ENCODE assay signal across 17 cellular contexts in the genomic region with DNA sequence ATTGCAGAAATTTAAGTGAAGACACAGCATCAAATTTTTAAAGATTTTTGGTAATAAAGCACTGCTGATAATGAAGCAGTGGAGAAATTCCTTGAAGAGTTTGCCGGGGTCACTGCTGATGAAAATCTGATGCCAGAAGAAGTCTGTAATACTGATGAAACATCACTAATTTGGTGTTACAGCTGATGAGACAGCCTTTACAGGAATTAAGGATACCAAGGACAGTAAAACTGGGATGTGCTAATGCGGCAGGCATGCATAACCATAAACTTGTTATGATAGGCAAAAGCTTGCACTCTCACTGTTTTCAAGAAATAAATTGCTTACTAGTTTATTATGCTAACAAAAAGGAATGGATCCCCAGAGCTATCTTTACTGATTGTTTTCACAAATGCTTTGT. TPM values are rescaled to one million over a fixed set of nuclear protein-coding genes. Genes with fewer than 3 reads are reported as not detected.
"Had no signal": no experiment of that assay in that cellular context is flagged by ENCODE, and none has a peak within 500 bp of the region (broad histone marks: within the 10 kb centered on the region; RNA-seq: fewer than 3 reads in every experiment).

No MANE protein-coding gene starts in this region.

- DNase-seq: activated CD4-positive, alpha-beta memory T cell treated with anti-CD3 and anti-CD28 coated beads for 36 hours; activated CD4-positive, alpha-beta T cell treated with anti-CD3 and anti-CD28 coated beads for 1 hour; activated naive CD8-positive, alpha-beta T cell treated with anti-CD3 and anti-CD28 coated beads, Interleukin-2, amount 10 ng/mL, durations not matched to agents 7 days and 5 days; activated T-cell treated with anti-CD3 and anti-CD28 coated beads, Interleukin-2, amount 50 U/mL, for 48 hours; central memory CD4-positive, alpha-beta T cell; effector CD8-positive, alpha-beta T cell; foreskin melanocyte; heart left ventricle; left ventricle myocardium inferior; pancreas; stimulated activated CD4-positive, alpha-beta T cell treated with anti-CD3 and anti-CD28 coated beads, Interleukin-15, amount 100 ng/mL, for 24 hours; stimulated activated CD4-positive, alpha-beta T cell treated with anti-CD3 and anti-CD28 coated beads, Interleukin-4, amount 100 ng/mL, for 24 hours; upper lobe of left lung had no signal

- H3K4me1 ChIP-seq: ascending aorta, heart left ventricle, left ventricle myocardium inferior, neural progenitor cell, pancreas, upper lobe of left lung had no signal

- H3K4me2 ChIP-seq: neural progenitor cell had no signal

- H2AFZ ChIP-seq: neural progenitor cell had no signal

- H3K9ac ChIP-seq: neural progenitor cell had no signal

- ATAC-seq: heart left ventricle, pancreas had no signal

- H3K36me3 Mint-ChIP-seq: activated CD4-positive, alpha-beta memory T cell treated with anti-CD3 and anti-CD28 coated beads for 36 hours; activated naive CD8-positive, alpha-beta T cell treated with anti-CD3 and anti-CD28 coated beads, Interleukin-2, amount 10 ng/mL, durations not matched to agents 7 days and 5 days; neural progenitor cell had no signal

- H3K36me3 ChIP-seq: ascending aorta, heart left ventricle, left ventricle myocardium inferior, neural progenitor cell, pancreas, upper lobe of left lung had no signal

- H3K27me3 Mint-ChIP-seq: activated CD4-positive, alpha-beta memory T cell treated with anti-CD3 and anti-CD28 coated beads for 36 hours; activated naive CD8-positive, alpha-beta T cell treated with anti-CD3 and anti-CD28 coated beads, Interleukin-2, amount 10 ng/mL, durations not matched to agents 7 days and 5 days; stimulated activated naive CD8-positive, alpha-beta T cell treated with anti-CD3 and anti-CD28 coated beads, Interleukin-15, Interleukin-2, amounts not matched to agents 100 ng/mL and 50 ng/mL, for 24 hours had no signal

- H3K9me3 Mint-ChIP-seq: activated CD4-positive, alpha-beta memory T cell treated with anti-CD3 and anti-CD28 coated beads for 36 hours; activated naive CD8-positive, alpha-beta T cell treated with anti-CD3 and anti-CD28 coated beads, Interleukin-2, amount 10 ng/mL, durations not matched to agents 7 days and 5 days; stimulated activated naive CD8-positive, alpha-beta T cell treated with anti-CD3 and anti-CD28 coated beads, Interleukin-15, Interleukin-2, amounts not matched to agents 100 ng/mL and 50 ng/mL, for 24 hours had no signal

- H3K27ac ChIP-seq: ascending aorta, coronary artery, heart left ventricle, left ventricle myocardium inferior, neural progenitor cell, pancreas, upper lobe of left lung had no signal

- H3K4me3 ChIP-seq: ascending aorta, coronary artery, heart left ventricle, left ventricle myocardium inferior, neural progenitor cell, pancreas, upper lobe of left lung had no signal

- H3K4me3 Mint-ChIP-seq: activated CD4-positive, alpha-beta memory T cell treated with anti-CD3 and anti-CD28 coated beads for 36 hours; activated naive CD8-positive, alpha-beta T cell treated with anti-CD3 and anti-CD28 coated beads, Interleukin-2, amount 10 ng/mL, durations not matched to agents 7 days and 5 days; neural progenitor cell; stimulated activated naive CD8-positive, alpha-beta T cell treated with anti-CD3 and anti-CD28 coated beads, Interleukin-15, Interleukin-2, amounts not matched to agents 100 ng/mL and 50 ng/mL, for 24 hours had no signal

- H3K4me1 Mint-ChIP-seq: activated naive CD8-positive, alpha-beta T cell treated with anti-CD3 and anti-CD28 coated beads, Interleukin-2, amount 10 ng/mL, durations not matched to agents 7 days and 5 days had no signal

- H3K9me3 ChIP-seq: ascending aorta, pancreas, upper lobe of left lung had no signal

- H3K27ac Mint-ChIP-seq: activated CD4-positive, alpha-beta memory T cell treated with anti-CD3 and anti-CD28 coated beads for 36 hours; activated naive CD8-positive, alpha-beta T cell treated with anti-CD3 and anti-CD28 coated beads, Interleukin-2, amount 10 ng/mL, durations not matched to agents 7 days and 5 days; neural progenitor cell; stimulated activated naive CD8-positive, alpha-beta T cell treated with anti-CD3 and anti-CD28 coated beads, Interleukin-15, Interleukin-2, amounts not matched to agents 100 ng/mL and 50 ng/mL, for 24 hours had no signal

- H3K27me3 ChIP-seq: ascending aorta, heart left ventricle, neural progenitor cell, pancreas, upper lobe of left lung had no signal

RNA-seq across cellular contexts. Expression of gene VEGFC, which starts 52.9 kb away (rescaled TPM):
- total RNA-seq: activated CD4-positive, alpha-beta memory T cell treated with anti-CD3 and anti-CD28 coated beads for 36 hours; activated naive CD8-positive, alpha-beta T cell treated with anti-CD3 and anti-CD28 coated beads, Interleukin-2, amount 10 ng/mL, durations not matched to agents 7 days and 5 days had no signal
